Comparison of ENCODE assay signal across 26 cellular contexts in genomic region chr17:57210224-57210553, GRCh38. TPM values are rescaled to one million over a fixed set of nuclear protein-coding genes. Genes with fewer than 3 reads are reported as not detected.
DNase-seq lines count a peak whose midpoint lies in the region; TF ChIP-seq lines count a peak whose summit lies in the region.
"Had no signal": no experiment of that assay in that cellular context is flagged by ENCODE, and none has a peak within 500 bp of the region (broad histone marks: within the 10 kb centered on the region; RNA-seq: fewer than 3 reads in every experiment).

No MANE protein-coding gene starts in this region.

- intact Hi-C loops in MCF 10A (cut with micrococcal nuclease) (no loop called here), breast epithelium (cut with DNase I; ENCODE audit: low total_unique reads) (loop anchor here (5.0 kb wide), 1 partner anchor 1167 kb away; no protein-coding TSS in a partner anchor)

- H2AFZ ChIP-seq in SK-N-SH (ENCODE audit: low read depth) = no peak overlapping the region

- no peaks in the 10 kb centered on the region for H3K9me3 Mint-ChIP-seq in MCF 10A (ENCODE audit: unreplicated experiment)
- H3K9me3 Mint-ChIP-seq in chondrocyte (ENCODE audit: low read depth) = peaks cover 16% of the 10 kb centered on the region
- H3K9me3 Mint-ChIP-seq: activated T-cell treated with anti-CD3 and anti-CD28 coated beads, Interleukin-2, amount 50 U/mL, for 72 hours had no signal

- no peak for TF ChIP-seq EP300 in SK-N-SH (IDR thresholded peaks at IDR 0.05; ENCODE audit: borderline replicate concordance in 1 of 2, low read depth in 1 of 2, low read length in 1 of 2)

- TF ChIP-seq POLR2A in breast epithelium (IDR thresholded peaks at IDR 0.05) (no peak), Peyer's patch (IDR thresholded peaks at IDR 0.05) (no peak)

- no peaks in the 10 kb centered on the region for H4K20me1 ChIP-seq in SK-N-SH (ENCODE audit: insufficient read depth)
- H4K20me1 ChIP-seq: BLaER1 treated with 17β-estradiol and CSF1 and Interleukin-3, amounts not matched to agents 10 nM and 100 nM had no signal

- H3K4me3 Mint-ChIP-seq in MCF 10A (ENCODE audit: unreplicated experiment) (peak overlapping the region; percentile 21), chondrocyte (ENCODE audit: unreplicated experiment) (no peak overlapping the region)
- H3K4me3 Mint-ChIP-seq: activated naive CD4-positive, alpha-beta T cell treated with anti-CD3 and anti-CD28 coated beads, Interleukin-2, amount 50 U/mL, for 24 hours; activated T-cell treated with anti-CD3 and anti-CD28 coated beads, Interleukin-2, amount 50 U/mL, for 72 hours had no signal

- H3K36me3 Mint-ChIP-seq in MCF 10A (ENCODE audit: insufficient read depth, unreplicated experiment) (no peaks in the 10 kb centered on the region), chondrocyte (ENCODE audit: low read depth) (peaks cover 1% of the 10 kb centered on the region)

- no peak overlapping the region for H3K9ac ChIP-seq in SK-N-SH
- H3K9ac ChIP-seq: BLaER1 treated with 17β-estradiol and CSF1 and Interleukin-3, amounts not matched to agents 10 nM and 100 nM had no signal

- no peaks in the 10 kb centered on the region for H3K79me2 ChIP-seq in SK-N-SH (ENCODE audit: insufficient read depth)

- H3K27me3 ChIP-seq in breast epithelium = no peaks in the 10 kb centered on the region
- H3K27me3 ChIP-seq in SK-N-SH (ENCODE audit: insufficient read depth) = no peaks in the 10 kb centered on the region
- H3K27me3 ChIP-seq in Peyer's patch = no peaks in the 10 kb centered on the region
- H3K27me3 ChIP-seq: BLaER1 treated with 17β-estradiol and CSF1 and Interleukin-3, amounts not matched to agents 10 nM and 100 nM; heart right ventricle; transverse colon had no signal

- no peaks in the 10 kb centered on the region for H3K36me3 ChIP-seq in breast epithelium
- H3K36me3 ChIP-seq in SK-N-SH (replicated peaks in 1 of 2; ENCODE audit: control insufficient read depth in 1 of 2, insufficient read depth in 2 of 2, low read length in 1 of 2) = no peaks in the 10 kb centered on the region
- no peaks in the 10 kb centered on the region for H3K36me3 ChIP-seq in Peyer's patch
- H3K36me3 ChIP-seq: BLaER1 treated with 17β-estradiol and CSF1 and Interleukin-3, amounts not matched to agents 10 nM and 100 nM; heart right ventricle; lower lobe of right lung; prostate gland; spleen; stomach; transverse colon had no signal

- peaks cover 0 to 3% of the 10 kb centered on the region in 2 donors for H3K9me3 ChIP-seq in breast epithelium
- peaks cover 17% of the 10 kb centered on the region; the same call in 1 of the 2 replicates for H3K9me3 ChIP-seq in SK-N-SH
- H3K9me3 ChIP-seq in Peyer's patch = no peaks in the 10 kb centered on the region
- H3K9me3 ChIP-seq: lower lobe of right lung, prostate gland had no signal

- H3K4me2 ChIP-seq in SK-N-SH = no peak overlapping the region
- H3K4me2 ChIP-seq: BLaER1 treated with 17β-estradiol and CSF1 and Interleukin-3, amounts not matched to agents 10 nM and 100 nM had no signal

- TF ChIP-seq CTCF in MCF 10A (IDR thresholded peaks at IDR 0.05; ENCODE audit: unreplicated experiment) = no peak
- TF ChIP-seq CTCF in breast epithelium (IDR thresholded peaks at IDR 0.05) = no peak
- TF ChIP-seq CTCF in SK-N-SH (IDR thresholded peaks at IDR 0.05) = no peak
- TF ChIP-seq CTCF in fibroblast of mammary gland (conservative IDR thresholded peaks at IDR 0.05; ENCODE audit: control insufficient read depth, insufficient read depth, low read depth, low read length) = no peak
- no peak for TF ChIP-seq CTCF in chondrocyte (IDR thresholded peaks at IDR 0.05)
- no peak for TF ChIP-seq CTCF in Peyer's patch (IDR thresholded peaks at IDR 0.05)

- H3F3A ChIP-seq in SK-N-SH (replicated peaks; ENCODE audit: insufficient read depth) = peaks cover 4% of the 10 kb centered on the region

- no peak overlapping the region for H3K27ac ChIP-seq in breast epithelium
- H3K27ac ChIP-seq in SK-N-SH (ENCODE audit: low read depth in 2 of 2, low read length in 1 of 2) = no peak overlapping the region
- no peak overlapping the region for H3K27ac ChIP-seq in Peyer's patch
- H3K27ac ChIP-seq: BLaER1 treated with 17β-estradiol and CSF1 and Interleukin-3, amounts not matched to agents 10 nM and 100 nM; heart right ventricle; lower lobe of right lung; prostate gland; spleen; stomach; transverse colon had no signal

- H3K9me2 ChIP-seq in SK-N-SH = no peaks in the 10 kb centered on the region

- H3K27ac Mint-ChIP-seq in MCF 10A (ENCODE audit: low read depth, unreplicated experiment) (peak overlapping the region; percentile 96), chondrocyte (ENCODE audit: unreplicated experiment) (no peak overlapping the region)
- H3K27ac Mint-ChIP-seq: activated naive CD4-positive, alpha-beta T cell treated with anti-CD3 and anti-CD28 coated beads, Interleukin-2, amount 50 U/mL, for 24 hours; activated T-cell treated with anti-CD3 and anti-CD28 coated beads, Interleukin-2, amount 50 U/mL, for 72 hours had no signal

- H3K4me1 ChIP-seq in breast epithelium = no peaks in the 10 kb centered on the region
- peaks cover under 1 to 4% of the 10 kb centered on the region in 2 experiments; a peak in 2 of 4 replicates for H3K4me1 ChIP-seq in SK-N-SH (ENCODE audit: control insufficient read depth in 1 of 2, insufficient read depth in 2 of 2, low read depth in 1 of 2, low read length in 1 of 2)
- no peaks in the 10 kb centered on the region for H3K4me1 ChIP-seq in Peyer's patch
- H3K4me1 ChIP-seq: heart right ventricle, lower lobe of right lung, prostate gland, spleen, stomach, transverse colon had no signal

- peaks cover 35% of the 10 kb centered on the region for H3K4me1 Mint-ChIP-seq in MCF 10A (ENCODE audit: insufficient read depth, unreplicated experiment)
- H3K4me1 Mint-ChIP-seq in chondrocyte (ENCODE audit: low read depth) = peaks cover 14% of the 10 kb centered on the region

- peak; percentile 71 for DNase-seq in MCF 10A (ENCODE audit: unreplicated experiment)
- no peak for DNase-seq in breast epithelium (ENCODE audit: low spot score in 2 of 2)
- DNase-seq in SK-N-SH = no peak
- DNase-seq in fibroblast of mammary gland (ENCODE audit: low read depth) = peak; percentile 45
- DNase-seq in AG20443 (ENCODE audit: low spot score) = no peak
- no peak for DNase-seq in chondrocyte (ENCODE audit: low spot score)
- no peak for DNase-seq in Peyer's patch
- DNase-seq in SW480 (ENCODE audit: low spot score) = no peak
- DNase-seq: 8988T; activated CD4-positive, alpha-beta T cell treated with anti-CD3 and anti-CD28 coated beads for 1 hour; activated CD8-positive, alpha-beta memory T cell treated with anti-CD3 and anti-CD28 coated beads for 24 hours; activated T-cell treated with anti-CD3 and anti-CD28 coated beads, Interleukin-2, amount 50 U/mL, for 72 hours; effector memory CD4-positive, alpha-beta T cell; GDM1; heart right ventricle; lower lobe of right lung; MV-4-11; NCI-H1694 treated with DMSO at 0.1 percent for 48 hours; NCI-H2227 treated with DMSO at 0.1 percent for 48 hours; spleen; stimulated activated CD4-positive, alpha-beta T cell treated with anti-CD3 and anti-CD28 coated beads, Interleukin-4, amount 100 ng/mL, for 4 hours; stomach; transverse colon had no signal

- BruUV-seq in MCF 10A (replicated peaks; lab: Mats Ljungman, UMichigan) = no TSS peak

- TF ChIP-seq RAD21 in SK-N-SH (IDR thresholded peaks at IDR 0.05; ENCODE audit: low read length) = no peak

- CTCF ChIA-PET in MCF 10A (lab: Yijun Ruan, JAX) (interaction anchor here (1.0 to 1.1 kb wide), 2 partner anchors 12 to 622 kb away, joined by 3 read pairs; no protein-coding TSS in a partner anchor), SK-N-SH (lab: Yijun Ruan, JAX) (no interaction called here)

- POLR2A ChIA-PET in MCF 10A (lab: Yijun Ruan, JAX) (interaction anchor here (0.7 kb wide), 1 partner anchor 555 kb away, joined by 3 read pairs; no protein-coding TSS in a partner anchor), SK-N-SH (lab: Yijun Ruan, JAX) (no interaction called here)

- no peak overlapping the region for H3K4me3 ChIP-seq in breast epithelium
- H3K4me3 ChIP-seq in SK-N-SH (ENCODE audit: low read depth in 2 of 2, low read length in 1 of 2) = no peak overlapping the region
- no peak overlapping the region for H3K4me3 ChIP-seq in fibroblast of mammary gland (ENCODE audit: control insufficient read depth, low read depth, low read length)
- H3K4me3 ChIP-seq in Peyer's patch = no peak overlapping the region
- H3K4me3 ChIP-seq: BLaER1 treated with 17β-estradiol and CSF1 and Interleukin-3, amounts not matched to agents 10 nM and 100 nM; heart right ventricle; lower lobe of right lung; prostate gland; spleen; stomach; transverse colon had no signal

- H3K27me3 Mint-ChIP-seq in MCF 10A (ENCODE audit: insufficient read depth, unreplicated experiment) (no peaks in the 10 kb centered on the region), chondrocyte (ENCODE audit: low read depth) (peaks cover under 1% of the 10 kb centered on the region)

TF ChIP-seq in SK-N-SH, 30 proteins besides CTCF, POLR2A, EP300 and RAD21:
- TF ChIP-seq MXI1 (IDR thresholded peaks at IDR 0.05; ENCODE audit: low read depth, low read length) = no peak
- peak; percentile 50; the same call in 1 of the 2 replicates for TF ChIP-seq FOSL2 (IDR thresholded peaks at IDR 0.05; ENCODE audit: borderline replicate concordance, low read depth)

RNA-seq across cellular contexts. Expression of gene MSI2, which starts 46.1 kb away (rescaled TPM):
- total RNA-seq in MCF 10A (2022) (52.4 and 60.6 TPM in 2 replicates), breast epithelium (10 to 100 TPM; 13.4 to 89.1 (median 71.1) TPM), chondrocyte (23.1 to 55.2 TPM (median 25.5 TPM) in 3 replicates), Peyer's patch (10 to 100 TPM; 25.9 to 39.0 (median 29.2) TPM)
- polyA plus RNA-seq in SK-N-SH (2012; rRNA removed) = 24.1 and 25.5 TPM in 2 replicates
- polyA plus RNA-seq in SK-N-SH (2012; cell fraction: cytosol; rRNA removed) = 23.2 and 23.5 TPM in 2 replicates
- 25.7 and 34.7 TPM in 2 replicates for polyA plus RNA-seq in SK-N-SH (2012; cell fraction: nucleus; rRNA removed)

Comparison
In these comparisons a context has a peak if more than half of its experiments do, and no peak if none do; other contexts are left out.
1. DNase-seq: peak in MCF 10A (single experiment) and fibroblast of mammary gland (single experiment); none in breast epithelium (0 of 2), SK-N-SH (single experiment), AG20443 (single experiment), chondrocyte (single experiment), Peyer's patch (0 of 3) and SW480 (single experiment).